Comparison of ENCODE assay signal across 14 cellular contexts in the genomic region with DNA sequence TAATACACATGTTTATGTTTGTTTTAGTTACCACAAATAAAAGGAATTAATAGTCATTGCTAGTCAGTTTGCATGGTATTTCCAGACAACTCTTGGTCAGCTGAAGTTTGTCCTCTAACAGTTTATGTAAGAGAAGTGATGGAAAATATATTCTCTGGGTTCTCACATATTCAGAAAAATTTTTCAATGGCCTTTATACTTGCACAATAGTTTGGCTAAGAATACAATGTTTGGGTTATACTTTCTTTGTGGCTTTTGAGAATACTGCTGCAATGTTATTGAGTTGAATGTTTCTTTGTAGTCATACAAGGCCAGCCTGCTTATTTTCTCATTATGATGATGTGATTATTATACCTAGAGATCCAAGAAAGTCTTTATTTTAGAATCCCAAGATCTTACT.
"Had no signal": no experiment of that assay in that cellular context is flagged by ENCODE, and none has a peak within 500 bp of the region (broad histone marks: within the 10 kb centered on the region; RNA-seq: fewer than 3 reads in every experiment).

No MANE protein-coding gene starts in this region.

- H3K27ac Mint-ChIP-seq: activated naive CD8-positive, alpha-beta T cell treated with anti-CD3 and anti-CD28 coated beads, Interleukin-2, amount 10 ng/mL, durations not matched to agents 7 days and 5 days; naive B cell; neural progenitor cell had no signal

- H3K27ac ChIP-seq: ascending aorta, cardiac muscle cell, neural progenitor cell, psoas muscle, right lobe of liver, stomach had no signal

- H3K27me3 ChIP-seq: ascending aorta, cardiac muscle cell, neural progenitor cell, right lobe of liver, stomach had no signal

- DNase-seq: activated naive CD4-positive, alpha-beta T cell; activated naive CD8-positive, alpha-beta T cell treated with anti-CD3 and anti-CD28 coated beads, Interleukin-2, amount 10 ng/mL, durations not matched to agents 7 days and 5 days; islet precursor cell; naive B cell; psoas muscle; right lobe of liver; stimulated activated CD4-positive, alpha-beta T cell treated with anti-CD3 and anti-CD28 coated beads, Interleukin-12 subunit alpha, Interleukin-12 subunit beta, amount 100 ng/mL, for 4 hours; stimulated activated CD4-positive, alpha-beta T cell treated with anti-CD3 and anti-CD28 coated beads, Interleukin-2, amount 100 ng/mL, for 24 hours; stomach had no signal

- H3K9ac ChIP-seq: neural progenitor cell had no signal

- H3K4me3 ChIP-seq: ascending aorta, cardiac muscle cell, neural progenitor cell, psoas muscle, right lobe of liver, stomach had no signal

- H3K4me3 Mint-ChIP-seq: activated naive CD8-positive, alpha-beta T cell treated with anti-CD3 and anti-CD28 coated beads, Interleukin-2, amount 10 ng/mL, durations not matched to agents 7 days and 5 days; naive B cell; neural progenitor cell had no signal

- H3K9me3 Mint-ChIP-seq: activated naive CD8-positive, alpha-beta T cell treated with anti-CD3 and anti-CD28 coated beads, Interleukin-2, amount 10 ng/mL, durations not matched to agents 7 days and 5 days; naive B cell; neural progenitor cell had no signal

- ATAC-seq: activated CD4-positive, CD25-positive, alpha-beta regulatory T cell treated with anti-CD3 and anti-CD28 coated beads, Interleukin-2, amount 50 U/mL, for 24 hours; esophagus mucosa; psoas muscle; right lobe of liver had no signal

- H2AFZ ChIP-seq: neural progenitor cell had no signal

- H3K36me3 Mint-ChIP-seq: activated naive CD8-positive, alpha-beta T cell treated with anti-CD3 and anti-CD28 coated beads, Interleukin-2, amount 10 ng/mL, durations not matched to agents 7 days and 5 days; naive B cell; neural progenitor cell had no signal

- H3K36me3 ChIP-seq: ascending aorta, cardiac muscle cell, neural progenitor cell, right lobe of liver, stomach had no signal

- H3K4me1 ChIP-seq: ascending aorta, neural progenitor cell, psoas muscle, right lobe of liver, stomach had no signal

- H3K4me1 Mint-ChIP-seq: neural progenitor cell had no signal

- H3K4me2 ChIP-seq: neural progenitor cell had no signal

- H3K9me3 ChIP-seq: ascending aorta, psoas muscle, right lobe of liver, stomach had no signal
